1 cellular context compared by ENCODE assay signal in the genomic region with DNA sequence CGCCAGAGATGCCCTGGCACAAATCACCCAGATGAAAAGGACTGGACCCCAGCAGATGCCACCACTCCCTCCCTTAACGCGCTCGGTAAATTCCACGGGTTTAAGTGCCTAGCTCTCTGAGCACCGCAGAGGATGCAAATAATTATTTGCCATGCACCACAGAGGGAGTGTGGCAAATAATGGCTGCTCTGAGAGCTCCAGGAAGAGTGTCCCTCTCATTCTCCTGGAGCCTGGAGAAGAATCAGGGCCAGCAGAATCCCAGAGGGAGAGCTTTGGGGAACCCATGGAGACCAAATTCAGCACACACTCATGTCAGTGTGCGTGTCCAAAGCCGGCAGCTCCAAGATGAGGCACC.
TF ChIP-seq lines count a peak whose summit lies in the region.

No MANE protein-coding gene starts in this region.

TF ChIP-seq in WTC11, 78 proteins besides CTCF, POLR2A, EP300 and RAD21 (continued from another document):
- TF ChIP-seq ZNF232 (CRISPR knock-in tag; IDR thresholded peaks at IDR 0.05), result no peak
TF ChIP-seq in WTC11: peak in this region for 0.
